In the genomic region with DNA sequence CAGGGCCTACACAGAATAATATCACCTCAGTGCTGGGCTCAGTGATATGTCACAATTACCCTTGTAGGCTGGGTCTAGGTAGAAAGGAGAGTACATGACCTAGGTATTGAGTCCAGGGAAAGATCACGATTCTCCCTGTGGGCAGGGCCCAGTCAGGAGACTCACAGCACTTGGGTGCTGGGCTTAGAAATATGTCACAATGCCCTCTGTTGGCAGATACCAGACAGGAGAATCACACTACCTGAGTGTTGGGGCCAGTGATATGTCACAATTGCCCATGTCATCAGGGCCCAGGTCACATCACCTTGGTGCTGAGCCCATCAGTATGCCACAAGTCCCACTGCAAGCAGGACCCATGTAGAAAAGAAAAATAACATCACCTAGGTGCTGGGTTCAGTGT, we compare ENCODE assay signal across 36 cellular contexts.
"Had no signal": no experiment of that assay in that cellular context is flagged by ENCODE, and none has a peak within 500 bp of the region (broad histone marks: within the 10 kb centered on the region; RNA-seq: fewer than 3 reads in every experiment).

No MANE protein-coding gene starts in this region.

- H3K4me3 ChIP-seq: ascending aorta, cardiac muscle cell had no signal

- DNase-seq: activated B cell treated with CpG ODN at 0.5 μM for 24 hours; activated CD4-positive, alpha-beta memory T cell treated with anti-CD3 and anti-CD28 coated beads for 36 hours; activated CD4-positive, alpha-beta T cell treated with anti-CD3 and anti-CD28 coated beads for 4 hours; activated CD4-positive, alpha-beta T cell treated with anti-CD3 and anti-CD28 coated beads, Interleukin-2, amount 10 ng/mL, durations not matched to agents 24 days and 14 days; activated CD4-positive, alpha-beta T cell treated with anti-CD3 and anti-CD28 coated beads, Interleukin-2, amount 50 U/mL, for 1 hour; activated CD4-positive, alpha-beta T cell treated with anti-CD3 and anti-CD28 coated beads, Interleukin-2, amount 50 U/mL, for 4 hours; activated CD4-positive, CD25-positive, alpha-beta regulatory T cell treated with anti-CD3 and anti-CD28 coated beads, Interleukin-2, amount 50 U/mL, for 72 hours; activated CD8-positive, alpha-beta memory T cell treated with anti-CD3 and anti-CD28 coated beads for 24 hours; activated CD8-positive, alpha-beta memory T cell treated with anti-CD3 and anti-CD28 coated beads, Interleukin-2, amount 10 ng/mL, durations not matched to agents 7 days and 5 days; activated CD8-positive, alpha-beta memory T cell treated with anti-CD3 and anti-CD28 coated beads, Interleukin-2, amount 50 U/mL, for 48 hours; activated CD8-positive, alpha-beta T cell treated with anti-CD3 and anti-CD28 coated beads, Interleukin-2, amount 10 ng/mL, durations not matched to agents 7 days and 5 days; activated effector memory CD4-positive, alpha-beta T cell treated with Interleukin-2 at 50 U/mL for 16 hours; activated gamma-delta T cell; activated naive CD4-positive, alpha-beta T cell treated with anti-CD3 and anti-CD28 coated beads, Interleukin-2, amount 10 ng/mL, durations not matched to agents 7 days and 5 days; activated naive CD4-positive, alpha-beta T cell treated with Interleukin-2 at 50 U/mL for 16 hours; activated naive CD8-positive, alpha-beta T cell treated with anti-CD3 and anti-CD28 coated beads, Interleukin-2, amount 10 ng/mL, durations not matched to agents 7 days and 5 days; activated naive CD8-positive, alpha-beta T cell treated with anti-CD3 and anti-CD28 coated beads, Interleukin-2, amount 50 U/mL, for 24 hours; activated T-cell treated with anti-CD3 and anti-CD28 coated beads, Interleukin-2, amount 50 U/mL, for 24 hours; activated T-cell treated with anti-CD3 and anti-CD28 coated beads, Interleukin-2, amount 50 U/mL, for 48 hours; amygdala; anterior cingulate cortex; caudate nucleus; cerebellar nuclear complex; T-helper 1 cell; T-helper 2 cell; T-helper 9 cell had no signal

- H3K36me3 ChIP-seq: ascending aorta, cardiac muscle cell had no signal

- H3K4me1 Mint-ChIP-seq: activated B cell treated with CpG ODN at 0.5 μM for 24 hours; activated CD4-positive, alpha-beta T cell treated with anti-CD3 and anti-CD28 coated beads, Interleukin-2, amount 10 ng/mL, durations not matched to agents 24 days and 14 days; activated CD8-positive, alpha-beta memory T cell treated with anti-CD3 and anti-CD28 coated beads, Interleukin-2, amount 10 ng/mL, durations not matched to agents 7 days and 5 days; activated naive CD4-positive, alpha-beta T cell treated with anti-CD3 and anti-CD28 coated beads, Interleukin-2, amount 10 ng/mL, durations not matched to agents 7 days and 5 days; activated naive CD4-positive, alpha-beta T cell treated with anti-CD3 and anti-CD28 coated beads, Interleukin-2, amount 50 U/mL, for 24 hours; activated naive CD8-positive, alpha-beta T cell treated with anti-CD3 and anti-CD28 coated beads, Interleukin-2, amount 10 ng/mL, durations not matched to agents 7 days and 5 days; activated naive CD8-positive, alpha-beta T cell treated with anti-CD3 and anti-CD28 coated beads, Interleukin-2, amount 50 U/mL, for 24 hours; brain; central memory CD8-positive, alpha-beta T cell had no signal

- H3K27ac Mint-ChIP-seq: activated B cell treated with CpG ODN at 0.5 μM for 24 hours; activated CD4-positive, alpha-beta memory T cell treated with anti-CD3 and anti-CD28 coated beads for 36 hours; activated CD4-positive, alpha-beta T cell treated with anti-CD3 and anti-CD28 coated beads, Interleukin-2, amount 10 ng/mL, durations not matched to agents 24 days and 14 days; activated CD8-positive, alpha-beta memory T cell treated with anti-CD3 and anti-CD28 coated beads, Interleukin-2, amount 10 ng/mL, durations not matched to agents 7 days and 5 days; activated CD8-positive, alpha-beta T cell treated with anti-CD3 and anti-CD28 coated beads, Interleukin-2, amount 10 ng/mL, durations not matched to agents 7 days and 5 days; activated naive CD4-positive, alpha-beta T cell treated with anti-CD3 and anti-CD28 coated beads, Interleukin-2, amount 10 ng/mL, durations not matched to agents 7 days and 5 days; activated naive CD4-positive, alpha-beta T cell treated with anti-CD3 and anti-CD28 coated beads, Interleukin-2, amount 50 U/mL, for 24 hours; activated naive CD8-positive, alpha-beta T cell; activated naive CD8-positive, alpha-beta T cell treated with anti-CD3 and anti-CD28 coated beads, Interleukin-2, amount 10 ng/mL, durations not matched to agents 7 days and 5 days; activated naive CD8-positive, alpha-beta T cell treated with anti-CD3 and anti-CD28 coated beads, Interleukin-2, amount 50 U/mL, for 24 hours; activated T-cell treated with anti-CD3 and anti-CD28 coated beads, Interleukin-2, amount 50 U/mL, for 24 hours; activated T-helper 2 cell treated with anti-CD3 and anti-CD28 coated beads, Interferon-gamma antibody, Interleukin-2, Interleukin-4, amounts not matched to agents 10 μg/mL and 5 μg/mL and 100 μg/mL, durations not matched to agents 14 hours and 24 hours and 36 hours; brain; T-helper 1 cell treated with Interleukin-12 subunit alpha and Interleukin-12 subunit beta and Interleukin-4 antibody, amounts not matched to agents 30 μg/mL and 1 μg/mL, for 36 hours; T-helper 2 cell treated with Interferon-gamma antibody and Interleukin-4, amounts not matched to agents 5 μg/mL and 100 μg/mL, for 36 hours had no signal

- H3K4me3 Mint-ChIP-seq: activated B cell treated with CpG ODN at 0.5 μM for 24 hours; activated CD4-positive, alpha-beta memory T cell treated with anti-CD3 and anti-CD28 coated beads for 36 hours; activated CD4-positive, alpha-beta T cell treated with anti-CD3 and anti-CD28 coated beads, Interleukin-2, amount 10 ng/mL, durations not matched to agents 24 days and 14 days; activated CD8-positive, alpha-beta memory T cell treated with anti-CD3 and anti-CD28 coated beads, Interleukin-2, amount 10 ng/mL, durations not matched to agents 7 days and 5 days; activated CD8-positive, alpha-beta T cell treated with anti-CD3 and anti-CD28 coated beads, Interleukin-2, amount 10 ng/mL, durations not matched to agents 7 days and 5 days; activated naive CD4-positive, alpha-beta T cell treated with anti-CD3 and anti-CD28 coated beads, Interleukin-2, amount 10 ng/mL, durations not matched to agents 7 days and 5 days; activated naive CD4-positive, alpha-beta T cell treated with anti-CD3 and anti-CD28 coated beads, Interleukin-2, amount 50 U/mL, for 24 hours; activated naive CD8-positive, alpha-beta T cell; activated naive CD8-positive, alpha-beta T cell treated with anti-CD3 and anti-CD28 coated beads, Interleukin-2, amount 10 ng/mL, durations not matched to agents 7 days and 5 days; activated naive CD8-positive, alpha-beta T cell treated with anti-CD3 and anti-CD28 coated beads, Interleukin-2, amount 50 U/mL, for 24 hours; activated T-cell treated with anti-CD3 and anti-CD28 coated beads, Interleukin-2, amount 50 U/mL, for 24 hours; brain; central memory CD8-positive, alpha-beta T cell; T-helper 1 cell treated with Interleukin-12 subunit alpha and Interleukin-12 subunit beta and Interleukin-4 antibody, amounts not matched to agents 30 μg/mL and 1 μg/mL, for 36 hours; T-helper 2 cell treated with Interferon-gamma antibody and Interleukin-4, amounts not matched to agents 5 μg/mL and 100 μg/mL, for 36 hours had no signal

- H3K9me3 ChIP-seq: ascending aorta had no signal

- H3K27me3 ChIP-seq: ascending aorta, cardiac muscle cell had no signal

- ATAC-seq: activated CD8-positive, alpha-beta memory T cell treated with anti-CD3 and anti-CD28 coated beads, Interleukin-2, amount 10 ng/mL, durations not matched to agents 7 days and 5 days; activated CD8-positive, alpha-beta T cell treated with anti-CD3 and anti-CD28 coated beads, Interleukin-2, amount 10 ng/mL, durations not matched to agents 7 days and 5 days; activated naive CD8-positive, alpha-beta T cell treated with anti-CD3 and anti-CD28 coated beads, Interleukin-2, amount 50 U/mL, for 24 hours had no signal

- H3K27ac ChIP-seq: ascending aorta, cardiac muscle cell, VCaP had no signal

- H3K27me3 Mint-ChIP-seq: activated B cell treated with CpG ODN at 0.5 μM for 24 hours; activated CD4-positive, alpha-beta memory T cell treated with anti-CD3 and anti-CD28 coated beads for 36 hours; activated CD4-positive, alpha-beta T cell treated with anti-CD3 and anti-CD28 coated beads, Interleukin-2, amount 10 ng/mL, durations not matched to agents 24 days and 14 days; activated CD8-positive, alpha-beta memory T cell treated with anti-CD3 and anti-CD28 coated beads, Interleukin-2, amount 10 ng/mL, durations not matched to agents 7 days and 5 days; activated naive CD4-positive, alpha-beta T cell treated with anti-CD3 and anti-CD28 coated beads, Interleukin-2, amount 10 ng/mL, durations not matched to agents 7 days and 5 days; activated naive CD4-positive, alpha-beta T cell treated with anti-CD3 and anti-CD28 coated beads, Interleukin-2, amount 50 U/mL, for 24 hours; activated naive CD8-positive, alpha-beta T cell; activated naive CD8-positive, alpha-beta T cell treated with anti-CD3 and anti-CD28 coated beads, Interleukin-2, amount 10 ng/mL, durations not matched to agents 7 days and 5 days; activated naive CD8-positive, alpha-beta T cell treated with anti-CD3 and anti-CD28 coated beads, Interleukin-2, amount 50 U/mL, for 24 hours; activated T-cell treated with anti-CD3 and anti-CD28 coated beads, Interleukin-2, amount 50 U/mL, for 24 hours; brain; central memory CD8-positive, alpha-beta T cell had no signal

- H3K36me3 Mint-ChIP-seq: activated CD4-positive, alpha-beta memory T cell treated with anti-CD3 and anti-CD28 coated beads for 36 hours; activated CD8-positive, alpha-beta memory T cell treated with anti-CD3 and anti-CD28 coated beads, Interleukin-2, amount 10 ng/mL, durations not matched to agents 7 days and 5 days; activated naive CD4-positive, alpha-beta T cell treated with anti-CD3 and anti-CD28 coated beads, Interleukin-2, amount 10 ng/mL, durations not matched to agents 7 days and 5 days; activated naive CD4-positive, alpha-beta T cell treated with anti-CD3 and anti-CD28 coated beads, Interleukin-2, amount 50 U/mL, for 24 hours; activated naive CD8-positive, alpha-beta T cell; activated naive CD8-positive, alpha-beta T cell treated with anti-CD3 and anti-CD28 coated beads, Interleukin-2, amount 10 ng/mL, durations not matched to agents 7 days and 5 days; brain had no signal

- H3K4me1 ChIP-seq: ascending aorta had no signal
